10 cellular contexts compared by ENCODE assay signal in the genomic region with DNA sequence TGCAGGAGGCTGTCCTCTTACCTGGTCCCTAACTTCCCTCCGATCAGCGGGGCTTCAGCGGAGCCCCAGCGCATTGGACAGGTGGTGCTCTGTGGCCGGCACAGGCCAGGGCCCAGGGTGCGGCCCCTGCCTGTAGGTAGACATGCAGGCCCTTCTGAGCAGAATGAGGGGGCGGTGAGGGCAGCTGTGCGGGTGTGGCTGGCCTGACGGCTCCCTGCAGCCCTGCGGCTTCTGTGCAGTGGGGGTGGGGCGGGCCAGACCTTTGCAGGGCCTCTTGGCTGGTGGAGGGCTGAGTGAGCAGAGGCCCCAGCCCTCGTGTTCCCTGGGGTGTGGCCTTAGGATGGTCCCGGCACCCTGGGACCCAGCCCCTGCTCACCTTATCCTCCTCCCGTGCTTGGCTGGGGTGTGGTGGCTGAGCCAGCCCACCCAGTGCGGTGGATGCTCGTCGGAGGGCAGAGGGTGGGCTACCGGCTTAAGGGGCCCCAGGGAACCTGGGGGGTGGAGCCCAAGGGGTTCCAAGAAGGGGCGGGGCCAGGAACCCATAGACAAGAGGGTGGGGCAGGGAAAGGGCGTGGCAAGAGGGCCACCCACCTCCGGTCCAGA. TPM values are rescaled to one million over a fixed set of nuclear protein-coding genes. Genes with fewer than 3 reads are reported as not detected.
A peak's percentile ranks its signal among the peaks of the same experiment; 100 is the strongest.
DNase-seq lines count a peak whose midpoint lies in the region; FAIRE-seq and TF ChIP-seq lines count a peak whose summit lies in the region.
"Had no signal": no experiment of that assay in that cellular context is flagged by ENCODE, and none has a peak within 500 bp of the region (broad histone marks: within the 10 kb centered on the region; RNA-seq: fewer than 3 reads in every experiment).

No MANE protein-coding gene starts in this region.

- no peak overlapping the region for H3K4me3 ChIP-seq in choroid plexus epithelial cell (ENCODE audit: low read depth, low read length)
- H3K4me3 ChIP-seq: esophagus muscularis mucosa, SJSA1 had no signal

- H3K9me3 Mint-ChIP-seq in nephron progenitor cell (no peaks in the 10 kb centered on the region), type B pancreatic cell (no peaks in the 10 kb centered on the region)

- peak overlapping the region; percentile 71 for H3K4me3 Mint-ChIP-seq in nephron progenitor cell
- no peak overlapping the region for H3K4me3 Mint-ChIP-seq in type B pancreatic cell

- TF ChIP-seq CTCF in D721Med (IDR thresholded peaks at IDR 0.05; ENCODE audit: insufficient read depth, missing control alignments) (no peak), choroid plexus epithelial cell (conservative IDR thresholded peaks at IDR 0.05; ENCODE audit: low read depth, low read length) (no peak), nephron progenitor cell (IDR thresholded peaks at IDR 0.05) (no peak), type B pancreatic cell (conservative IDR thresholded peaks at IDR 0.05) (no peak)

- peaks cover 47% of the 10 kb centered on the region for H3K36me3 Mint-ChIP-seq in nephron progenitor cell (ENCODE audit: low read depth)
- H3K36me3 Mint-ChIP-seq in type B pancreatic cell = peaks cover 12% of the 10 kb centered on the region

- H3K27ac Mint-ChIP-seq in nephron progenitor cell (no peak overlapping the region), type B pancreatic cell (no peak overlapping the region)

- H3K27me3 Mint-ChIP-seq in nephron progenitor cell (ENCODE audit: low read depth, poor library complexity) (peaks cover 7% of the 10 kb centered on the region), type B pancreatic cell (peaks cover 15% of the 10 kb centered on the region)

- no peak for FAIRE-seq in D721Med (lab: Jason Lieb, UNC)

- DNase-seq in D721Med (ENCODE audit: insufficient read length, low spot score) (peak; percentile 45), LHCN-M2 (ENCODE audit: low read depth) (peak; percentile 66), choroid plexus epithelial cell (ENCODE audit: low read depth) (peak; percentile 30), nephron progenitor cell (peak; percentile 55), type B pancreatic cell (ENCODE audit: extremely low spot score, unreplicated experiment) (no peak), Kasumi-1 (lab: John Stamatoyannopoulos, UW) (no peak), amniotic stem cell (lab: John Stamatoyannopoulos, UW) (no peak)
- DNase-seq in central memory CD4-positive, alpha-beta T cell = no peak

- H3K4me1 Mint-ChIP-seq in nephron progenitor cell = peaks cover 37% of the 10 kb centered on the region
- H3K4me1 Mint-ChIP-seq in type B pancreatic cell (ENCODE audit: unreplicated experiment) = peaks cover 26% of the 10 kb centered on the region

RNA-seq across cellular contexts. Expression of gene FSCN1, which starts 6.3 kb away (rescaled TPM):
- total RNA-seq in LHCN-M2 (2014; rRNA removed) (350 and 396 TPM in 2 replicates), type B pancreatic cell (ENCODE audit: low replicate concordance) (25.3 and 223 TPM in 2 replicates)
- polyA plus RNA-seq in LHCN-M2 (2012) = 459 TPM

Comparison
In these comparisons a context has a peak if more than half of its experiments do, and no peak if none do; other contexts are left out.
1. DNase-seq: peak in D721Med (single experiment), LHCN-M2 (single experiment), choroid plexus epithelial cell (single experiment) and nephron progenitor cell (single experiment); none in central memory CD4-positive, alpha-beta T cell (single experiment), type B pancreatic cell (single experiment), Kasumi-1 (0 of 2) and amniotic stem cell (single experiment).